ENCODE assay signal across 11 cellular contexts in the genomic region with DNA sequence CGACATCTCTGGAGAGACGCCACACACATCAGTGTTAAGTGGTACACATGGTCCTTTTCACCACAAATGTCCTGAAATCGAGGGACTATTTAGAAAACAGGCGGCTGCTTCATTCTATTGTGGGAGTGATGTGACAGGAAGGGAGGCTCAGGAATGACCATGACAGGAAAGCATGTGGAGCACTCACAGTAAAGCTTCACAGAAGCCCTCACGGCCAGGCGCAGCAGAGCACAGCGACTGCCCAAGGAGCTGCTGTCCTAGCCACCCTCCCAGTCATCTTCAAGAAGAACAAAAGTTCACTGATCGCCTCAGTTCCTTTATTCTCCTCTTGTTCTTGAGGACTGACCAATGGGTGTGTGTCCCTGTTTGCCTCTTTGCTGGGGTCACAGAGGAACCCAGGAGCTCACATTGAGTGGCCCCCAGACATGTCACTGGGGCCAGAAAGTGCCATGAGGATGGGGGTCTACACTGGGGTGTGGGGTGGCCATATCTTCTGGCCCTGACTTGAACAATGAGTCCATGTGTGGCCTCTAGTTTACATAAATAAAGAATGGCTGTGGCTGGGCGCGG.
DNase-seq lines count a peak whose midpoint lies in the region; ATAC-seq and TF ChIP-seq lines count a peak whose summit lies in the region.
"Had no signal": no experiment of that assay in that cellular context is flagged by ENCODE, and none has a peak within 500 bp of the region (broad histone marks: within the 10 kb centered on the region; RNA-seq: fewer than 3 reads in every experiment).

No MANE protein-coding gene starts in this region.

- DNase-seq in heart left ventricle (no peak), cardiac septum (ENCODE audit: low spot score) (no peak), lung microvascular endothelial cell (ENCODE audit: low read depth in 2 of 2) (peak; percentile 51 to 77), iPS-NIHi7 (ENCODE audit: extremely low spot score) (no peak), NOMO-1 treated with DMSO at 0.1 percent for 48 hours (lab: John Stamatoyannopoulos, UW; ENCODE audit: unreplicated experiment) (no peak), NCI-H82 (lab: John Stamatoyannopoulos, UW) (no peak)
- DNase-seq: effector CD8-positive, alpha-beta T cell; kidney glomerular epithelial cell had no signal

- no peak for ATAC-seq in heart left ventricle

- no peaks in the 10 kb centered on the region for H3K9me3 Mint-ChIP-seq in brain

- peak overlapping the region; percentile 80 to 97 (median 91) for H3K27ac Mint-ChIP-seq in brain

- TF ChIP-seq CTCF in heart left ventricle (IDR thresholded peaks at IDR 0.05) (no peak), brain (conservative IDR thresholded peaks at IDR 0.05) (no peak)

- H3K4me1 ChIP-seq in heart left ventricle (peaks cover 5 to 87% (median 50%) of the 10 kb centered on the region in 12 donors), urinary bladder (ENCODE audit: insufficient read depth) (peaks cover 3% of the 10 kb centered on the region)

- no peaks in the 10 kb centered on the region for H3K9me3 ChIP-seq in heart left ventricle

- H3K4me3 ChIP-seq in heart left ventricle (no peak overlapping the region), urinary bladder (ENCODE audit: low read depth, low read length) (no peak overlapping the region)

- intact Hi-C loops in heart left ventricle (cut with DNase I) (loop anchor here in 5 of 10 donors (1.0 to 10.0 kb wide), 4 partner anchors 26 to 100 kb away; partner anchors contain the start of gene LIMS1 (in 1 of the 5)), cardiac septum (cut with DNase I) (loop anchor here (5.0 kb wide), 2 partner anchors 47 to 127 kb away; no protein-coding TSS in a partner anchor)

- peak overlapping the region in 1 of 5 experiments; percentile 78 for H3K4me3 Mint-ChIP-seq in brain

- WGBS in heart left ventricle, 4 donors: 40 to 42% (median 41%) methylated on average over 10 of the region's 10 CpGs
- 66% methylated on average over 10 of the region's 10 CpGs for WGBS in urinary bladder

- H3K27me3 Mint-ChIP-seq in brain: no peaks in the 10 kb centered on the region

- H3K27me3 ChIP-seq in heart left ventricle: no peaks in the 10 kb centered on the region

- TF ChIP-seq POLR2A in heart left ventricle (IDR thresholded peaks at IDR 0.05): no peak

- H3K36me3 ChIP-seq in heart left ventricle (no peaks in the 10 kb centered on the region), urinary bladder (ENCODE audit: insufficient read depth) (no peaks in the 10 kb centered on the region)

- peaks cover 78% of the 10 kb centered on the region for H3K4me1 Mint-ChIP-seq in brain

- H3K27ac ChIP-seq in heart left ventricle: peak overlapping the region in 9 of 12 donors; percentile 9 to 46 (median 25)
- H3K27ac ChIP-seq in urinary bladder (ENCODE audit: low read depth): peak overlapping the region; percentile 28
- H3K27ac ChIP-seq: parathyroid adenoma had no signal

- H3K36me3 Mint-ChIP-seq in brain: no peaks in the 10 kb centered on the region

Comparison
In these comparisons a context has a peak if more than half of its experiments do, and no peak if none do; other contexts are left out.
1. DNase-seq: peak in lung microvascular endothelial cell (2 of 2); none in heart left ventricle (0 of 5), cardiac septum (single experiment), iPS-NIHi7 (single experiment), NOMO-1 treated with DMSO at 0.1 percent for 48 hours (single experiment) and NCI-H82 (single experiment).